14 cellular contexts compared by ENCODE assay signal in genomic region chr2:38668092-38668491, GRCh38. TPM values are rescaled to one million over a fixed set of nuclear protein-coding genes. Genes with fewer than 3 reads are reported as not detected.
DNase-seq lines count a peak whose midpoint lies in the region; ATAC-seq and TF ChIP-seq lines count a peak whose summit lies in the region.
"Had no signal": no experiment of that assay in that cellular context is flagged by ENCODE, and none has a peak within 500 bp of the region (broad histone marks: within the 10 kb centered on the region; RNA-seq: fewer than 3 reads in every experiment).

No MANE protein-coding gene starts in this region.

- TF ChIP-seq CTCF in mesothelial cell of epicardium (IDR thresholded peaks at IDR 0.05; ENCODE audit: unreplicated experiment): no peak
- TF ChIP-seq CTCF in upper lobe of right lung (IDR thresholded peaks at IDR 0.05): no peak

- peaks cover 80% of the 10 kb centered on the region for H3K4me1 Mint-ChIP-seq in activated naive CD4-positive, alpha-beta T cell treated with anti-CD3 and anti-CD28 coated beads for 36 hours (ENCODE audit: low read depth)
- peaks cover 74% of the 10 kb centered on the region for H3K4me1 Mint-ChIP-seq in activated naive CD8-positive, alpha-beta T cell treated with anti-CD3 and anti-CD28 coated beads for 36 hours
- peaks cover 45% of the 10 kb centered on the region for H3K4me1 Mint-ChIP-seq in mesothelial cell of epicardium

- peaks cover 21% of the 10 kb centered on the region for H3K36me3 Mint-ChIP-seq in activated naive CD4-positive, alpha-beta T cell treated with anti-CD3 and anti-CD28 coated beads for 36 hours (ENCODE audit: low read depth)
- peaks cover 42% of the 10 kb centered on the region for H3K36me3 Mint-ChIP-seq in activated naive CD8-positive, alpha-beta T cell treated with anti-CD3 and anti-CD28 coated beads for 36 hours
- no peaks in the 10 kb centered on the region for H3K36me3 Mint-ChIP-seq in mesothelial cell of epicardium

- CTCF ChIA-PET in activated naive CD4-positive, alpha-beta T cell treated with anti-CD3 and anti-CD28 coated beads for 36 hours (lab: Charles Lee): interaction anchor here (0.8 to 4.8 kb wide), 12 partner anchors 9 to 92 kb away, joined by 3 to 67 read pairs (median 4); no protein-coding TSS in a partner anchor

- no peak for ATAC-seq in upper lobe of right lung
- no peak for ATAC-seq in HG02678 (IDR thresholded peaks at IDR 0.05; ENCODE audit: unreplicated experiment)
- ATAC-seq: esophagus mucosa, left lung had no signal

- H3K27ac Mint-ChIP-seq in activated naive CD4-positive, alpha-beta T cell treated with anti-CD3 and anti-CD28 coated beads for 36 hours: peak overlapping the region; percentile 97
- H3K27ac Mint-ChIP-seq in activated naive CD8-positive, alpha-beta T cell treated with anti-CD3 and anti-CD28 coated beads for 36 hours: peak overlapping the region; percentile 99
- peak overlapping the region; percentile 26 for H3K27ac Mint-ChIP-seq in mesothelial cell of epicardium

- peaks cover 11% of the 10 kb centered on the region for H3K4me1 ChIP-seq in upper lobe of right lung

- no peaks in the 10 kb centered on the region for H3K9me3 ChIP-seq in upper lobe of right lung
- H3K9me3 ChIP-seq: left lung had no signal

- no peaks in the 10 kb centered on the region for H3K27me3 ChIP-seq in upper lobe of right lung
- H3K27me3 ChIP-seq: left lung had no signal

- intact Hi-C loops in activated naive CD4-positive, alpha-beta T cell treated with anti-CD3 and anti-CD28 coated beads for 36 hours (cut with micrococcal nuclease): no loop called here
- intact Hi-C loops in upper lobe of right lung (cut with DNase I): no loop called here

- H3K9me3 Mint-ChIP-seq in activated naive CD4-positive, alpha-beta T cell treated with anti-CD3 and anti-CD28 coated beads for 36 hours: no peaks in the 10 kb centered on the region
- H3K9me3 Mint-ChIP-seq in activated naive CD8-positive, alpha-beta T cell treated with anti-CD3 and anti-CD28 coated beads for 36 hours: peaks cover 3% of the 10 kb centered on the region
- H3K9me3 Mint-ChIP-seq in mesothelial cell of epicardium: no peaks in the 10 kb centered on the region

- H3K4me3 ChIP-seq in upper lobe of right lung: peak overlapping the region; percentile 88

- no peaks in the 10 kb centered on the region for H3K27me3 Mint-ChIP-seq in activated naive CD4-positive, alpha-beta T cell treated with anti-CD3 and anti-CD28 coated beads for 36 hours (ENCODE audit: low read depth)
- no peaks in the 10 kb centered on the region for H3K27me3 Mint-ChIP-seq in activated naive CD8-positive, alpha-beta T cell treated with anti-CD3 and anti-CD28 coated beads for 36 hours
- H3K27me3 Mint-ChIP-seq in mesothelial cell of epicardium (ENCODE audit: low read depth): no peaks in the 10 kb centered on the region

- no peak for DNase-seq in activated naive CD4-positive, alpha-beta T cell treated with anti-CD3 and anti-CD28 coated beads for 36 hours
- DNase-seq in activated naive CD4-positive, alpha-beta T cell treated with Interleukin-2 at 50 U/mL for 16 hours: no peak
- no peak for DNase-seq in activated naive CD8-positive, alpha-beta T cell treated with anti-CD3 and anti-CD28 coated beads for 36 hours
- DNase-seq in mesothelial cell of epicardium (ENCODE audit: low spot score in 2 of 2, unreplicated experiment in 2 of 2) (no peak), upper lobe of right lung (no peak), NCI-H146 (lab: John Stamatoyannopoulos, UW) (no peak), T-helper 9 cell (no peak)
- DNase-seq: activated CD4-positive, CD25-positive, alpha-beta regulatory T cell; DMS53; left lung; NCI-H1048; trophoblast cell had no signal

- peak overlapping the region; percentile 83 for H3K4me3 Mint-ChIP-seq in activated naive CD4-positive, alpha-beta T cell treated with anti-CD3 and anti-CD28 coated beads for 36 hours
- H3K4me3 Mint-ChIP-seq in activated naive CD8-positive, alpha-beta T cell treated with anti-CD3 and anti-CD28 coated beads for 36 hours: peak overlapping the region; percentile 89
- peak overlapping the region; percentile 49 for H3K4me3 Mint-ChIP-seq in mesothelial cell of epicardium

- no peaks in the 10 kb centered on the region for H3K36me3 ChIP-seq in upper lobe of right lung
- H3K36me3 ChIP-seq: left lung had no signal

- peak overlapping the region; percentile 76 for H3K27ac ChIP-seq in upper lobe of right lung

RNA-seq across cellular contexts. Expression of gene GALM, which starts 2.2 kb away (rescaled TPM):
- 10 to 100 TPM; 31.3 to 31.9 TPM for total RNA-seq in activated naive CD4-positive, alpha-beta T cell treated with anti-CD3 and anti-CD28 coated beads for 36 hours
- 10 to 100 TPM; 42.0 to 42.2 TPM for total RNA-seq in activated naive CD8-positive, alpha-beta T cell treated with anti-CD3 and anti-CD28 coated beads for 36 hours
- total RNA-seq in mesothelial cell of epicardium (17.0 to 18.2 TPM (median 17.6 TPM) in 3 replicates), upper lobe of right lung (14.7 TPM)

Comparison
In these comparisons a context has a peak if more than half of its experiments do, and no peak if none do; other contexts are left out.
1. H3K27ac Mint-ChIP-seq: peak in every context shown above with its lines; median percentile 99 in activated naive CD8-positive, alpha-beta T cell treated with anti-CD3 and anti-CD28 coated beads for 36 hours; 97 in activated naive CD4-positive, alpha-beta T cell treated with anti-CD3 and anti-CD28 coated beads for 36 hours; 26 in mesothelial cell of epicardium.